15 cellular contexts compared by ENCODE assay signal in genomic region chr13:97107815-97108534, GRCh38.
DNase-seq lines count a peak whose midpoint lies in the region; FAIRE-seq and TF ChIP-seq lines count a peak whose summit lies in the region.
"Had no signal": no experiment of that assay in that cellular context is flagged by ENCODE, and none has a peak within 500 bp of the region (broad histone marks: within the 10 kb centered on the region; RNA-seq: fewer than 3 reads in every experiment).

No MANE protein-coding gene starts in this region.

- H3K4me3 ChIP-seq in adipocyte (ENCODE audit: low read length) (peak overlapping the region; percentile 30), fibroblast of mammary gland (ENCODE audit: control insufficient read depth, low read depth, low read length) (no peak overlapping the region), sigmoid colon (no peak overlapping the region), osteoblast (ENCODE audit: insufficient read depth, low read length) (no peak overlapping the region)

- H2AFZ ChIP-seq in osteoblast (ENCODE audit: low read length) = no peak overlapping the region

- no peak for TF ChIP-seq POLR2A in sigmoid colon (IDR thresholded peaks at IDR 0.05)

- WGBS in sigmoid colon, 2 donors = 82 to 88% methylated on average over 12 of the region's 12 CpGs

- H3K27me3 ChIP-seq in adipocyte (replicated peaks; ENCODE audit: control insufficient read depth, insufficient read depth, low read length) (no peaks in the 10 kb centered on the region), sigmoid colon (no peaks in the 10 kb centered on the region), osteoblast (ENCODE audit: insufficient read depth, low read length) (no peaks in the 10 kb centered on the region)

- peak; percentile 74 for DNase-seq in NCI-H226
- DNase-seq in adipocyte (ENCODE audit: low read depth) = no peak
- peak; percentile 54 for DNase-seq in fibroblast of mammary gland (ENCODE audit: low read depth)
- no peak for DNase-seq in sigmoid colon
- no peak for DNase-seq in osteoblast (ENCODE audit: insufficient read length, low spot score, missing footprints)
- no peak for DNase-seq in mucosa of gallbladder (ENCODE audit: low spot score)
- DNase-seq in D721Med (ENCODE audit: insufficient read length, low spot score) = no peak
- DNase-seq: CD8-positive, alpha-beta memory T cell; GF-D8; GOT3; KG1; NCI-H1092 treated with DMSO at 0.1 percent for 48 hours; NCI-H1694 treated with DMSO at 0.1 percent for 48 hours; NCI-H82; SHP77 treated with DMSO at 0.1 percent for 48 hours had no signal

- no peaks in the 10 kb centered on the region for H3K79me2 ChIP-seq in osteoblast (ENCODE audit: insufficient read depth, low read length)

- TF ChIP-seq CTCF in fibroblast of mammary gland (conservative IDR thresholded peaks at IDR 0.05; ENCODE audit: control insufficient read depth, insufficient read depth, low read depth, low read length) (no peak), sigmoid colon (IDR thresholded peaks at IDR 0.05) (no peak), osteoblast (IDR thresholded peaks at IDR 0.05; ENCODE audit: extremely low read depth, low read depth, low read length) (no peak), D721Med (IDR thresholded peaks at IDR 0.05; ENCODE audit: insufficient read depth, missing control alignments) (no peak)

- H3K36me3 ChIP-seq in adipocyte (ENCODE audit: control insufficient read depth, insufficient read depth, low read length, severe bottlenecking) = no peaks in the 10 kb centered on the region
- H3K36me3 ChIP-seq in sigmoid colon = no peaks in the 10 kb centered on the region
- H3K36me3 ChIP-seq in osteoblast (ENCODE audit: insufficient read depth, low read length) = no peaks in the 10 kb centered on the region

- no peak for TF ChIP-seq EP300 in sigmoid colon (IDR thresholded peaks at IDR 0.05)

- peak overlapping the region in 3 of 4 donors; percentile 81 to 90 (median 85) for H3K27ac ChIP-seq in sigmoid colon
- H3K27ac ChIP-seq in osteoblast (ENCODE audit: low read depth, low read length) = no peak overlapping the region

- no peaks in the 10 kb centered on the region for H3K9me3 ChIP-seq in adipocyte (ENCODE audit: control insufficient read depth, low read length)
- no peaks in the 10 kb centered on the region for H3K9me3 ChIP-seq in sigmoid colon
- no peaks in the 10 kb centered on the region for H3K9me3 ChIP-seq in osteoblast (ENCODE audit: low read depth, low read length)

- H3K4me1 ChIP-seq in adipocyte (ENCODE audit: control insufficient read depth, insufficient read depth, low read length) = peaks cover 19% of the 10 kb centered on the region
- H3K4me1 ChIP-seq in sigmoid colon = peaks cover 0 to 49% (median 45%) of the 10 kb centered on the region in 4 donors
- peaks cover 11% of the 10 kb centered on the region for H3K4me1 ChIP-seq in osteoblast (ENCODE audit: insufficient read depth, low read length)

- peak overlapping the region; percentile 3 for H3K9ac ChIP-seq in adipocyte (ENCODE audit: low read length)

- no peaks in the 10 kb centered on the region for H4K20me1 ChIP-seq in osteoblast (ENCODE audit: insufficient read depth, low read length)

- intact Hi-C loops in sigmoid colon (cut with DNase I) = loop anchor here (5.0 kb wide), 1 partner anchor 76 kb away; no protein-coding TSS in a partner anchor

- no peak for FAIRE-seq in D721Med (lab: Jason Lieb, UNC)

- H3K4me2 ChIP-seq in osteoblast (ENCODE audit: insufficient read depth, low read length) = no peak overlapping the region

Comparison
In these comparisons a context has a peak if more than half of its experiments do, and no peak if none do; other contexts are left out.
1. DNase-seq: peak in NCI-H226 (single experiment) and fibroblast of mammary gland (single experiment); none in adipocyte (single experiment), sigmoid colon (single experiment), osteoblast (single experiment), mucosa of gallbladder (single experiment) and D721Med (single experiment).